Comparison of ENCODE assay signal across 9 cellular contexts in the genomic region with DNA sequence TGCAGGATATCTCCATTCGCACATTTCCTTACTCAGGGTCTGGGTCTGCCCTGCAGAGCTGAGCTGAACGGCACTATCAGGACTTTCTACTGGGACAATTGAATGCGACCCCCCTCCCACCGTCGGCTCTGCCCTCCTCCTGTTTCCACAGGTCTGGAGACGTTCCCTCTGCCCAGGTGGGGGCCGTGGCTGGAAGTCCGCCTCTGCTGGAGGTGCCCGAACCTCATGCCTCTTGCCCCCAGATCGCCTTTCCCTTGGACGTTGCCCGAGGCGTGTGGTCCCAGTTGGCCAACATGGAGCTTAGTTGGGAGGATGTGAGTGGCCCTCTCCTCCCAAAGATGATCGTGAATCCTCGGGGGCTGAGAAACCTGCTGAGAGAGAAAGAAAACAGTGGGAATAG. TPM values are rescaled to one million over a fixed set of nuclear protein-coding genes. Genes with fewer than 3 reads are reported as not detected.
A peak's percentile ranks its signal among the peaks of the same experiment; 100 is the strongest.
DNase-seq lines count a peak whose midpoint lies in the region; ATAC-seq, FAIRE-seq and TF ChIP-seq lines count a peak whose summit lies in the region.
"Had no signal": no experiment of that assay in that cellular context is flagged by ENCODE, and none has a peak within 500 bp of the region (broad histone marks: within the 10 kb centered on the region; RNA-seq: fewer than 3 reads in every experiment).

No MANE protein-coding gene starts in this region.

- no peak for FAIRE-seq in small intestine (lab: Jason Lieb, UNC)

- ATAC-seq in GM23338 (peak; percentile 16), natural killer cell (peak in 1 of 3 donors; percentile 12)

- H3K36me3 ChIP-seq in GM23338 (ENCODE audit: insufficient read depth) (no peaks in the 10 kb centered on the region), ascending aorta (no peaks in the 10 kb centered on the region), small intestine (ENCODE audit: control insufficient read depth in 2 of 2, insufficient read depth in 2 of 2, low read length in 2 of 2) (no peaks in the 10 kb centered on the region)

- H3K27ac ChIP-seq in GM23338 (ENCODE audit: low read depth), result no peak overlapping the region
- no peak overlapping the region for H3K27ac ChIP-seq in ascending aorta
- H3K27ac ChIP-seq in small intestine (ENCODE audit: low read depth in 1 of 2, low read length in 1 of 2), result no peak overlapping the region

- H2AFZ ChIP-seq in GM23338, result no peak overlapping the region

- H3K27me3 ChIP-seq in GM23338 (ENCODE audit: insufficient read depth) (no peaks in the 10 kb centered on the region), ascending aorta (no peaks in the 10 kb centered on the region), small intestine (ENCODE audit: control insufficient read depth in 2 of 2, insufficient read depth in 2 of 2, low read length in 2 of 2) (no peaks in the 10 kb centered on the region)

- DNase-seq in CD14-positive monocyte (ENCODE audit: low spot score) (no peak), GM23338 (ENCODE audit: low spot score) (no peak), ascending aorta (ENCODE audit: low spot score in 2 of 2) (no peak), natural killer cell (no peak), dermis blood vessel endothelial cell (no peak), small intestine (no peak), DMS114 treated with DMSO at 0.1 percent for 48 hours (lab: John Stamatoyannopoulos, UW; ENCODE audit: unreplicated experiment) (no peak), NCI-H748 (lab: John Stamatoyannopoulos, UW; ENCODE audit: unreplicated experiment) (no peak)
- DNase-seq: GOT3 had no signal

- TF ChIP-seq CTCF in CD14-positive monocyte (IDR thresholded peaks at IDR 0.05) (no peak), GM23338 (conservative IDR thresholded peaks at IDR 0.05; ENCODE audit: low read depth in 2 of 2) (no peak), ascending aorta (IDR thresholded peaks at IDR 0.05) (no peak), natural killer cell (IDR thresholded peaks at IDR 0.05) (no peak)

- H3K4me1 Mint-ChIP-seq in CD14-positive monocyte (peaks cover 37% of the 10 kb centered on the region), GM23338 (peaks cover 14% of the 10 kb centered on the region), natural killer cell (peaks cover 15 to 26% of the 10 kb centered on the region in 2 donors)

- H3K36me3 Mint-ChIP-seq in CD14-positive monocyte (peaks cover 4 to 11% of the 10 kb centered on the region in 2 donors), GM23338 (ENCODE audit: low read depth) (peaks cover 18% of the 10 kb centered on the region), natural killer cell (peaks cover 6% of the 10 kb centered on the region)

- H3K4me3 ChIP-seq in GM23338 (no peak overlapping the region), ascending aorta (peak overlapping the region; percentile 36 to 45), small intestine (ENCODE audit: low read depth in 1 of 2, low read length in 2 of 2) (no peak overlapping the region)

- H3K9me3 ChIP-seq in ascending aorta, result peaks cover 0 to 6% of the 10 kb centered on the region in 2 donors
- peaks cover 2% of the 10 kb centered on the region for H3K9me3 ChIP-seq in small intestine (ENCODE audit: control insufficient read depth, low read depth)

- H3K9me2 ChIP-seq in GM23338 (ENCODE audit: insufficient read depth), result no peaks in the 10 kb centered on the region

- H3K4me1 ChIP-seq in GM23338 (ENCODE audit: insufficient read depth), result peaks cover 3% of the 10 kb centered on the region; the same call in 1 of the 2 replicates
- H3K4me1 ChIP-seq in ascending aorta, result peaks cover 4 to 10% of the 10 kb centered on the region in 2 donors
- peaks cover 0 to 3% of the 10 kb centered on the region in 2 donors for H3K4me1 ChIP-seq in small intestine (ENCODE audit: control insufficient read depth in 2 of 2, insufficient read depth in 1 of 2, low read depth in 1 of 2, low read length in 1 of 2)

- peaks cover 20 to 53% (median 36%) of the 10 kb centered on the region in 3 donors for H3K27me3 Mint-ChIP-seq in CD14-positive monocyte (ENCODE audit: low read depth in 3 of 3)
- H3K27me3 Mint-ChIP-seq in GM23338 (ENCODE audit: insufficient read depth, low read depth, poor library complexity), result peaks cover 18% of the 10 kb centered on the region
- peaks cover 8 to 23% of the 10 kb centered on the region in 2 donors for H3K27me3 Mint-ChIP-seq in natural killer cell (ENCODE audit: low read depth in 2 of 2)

- no peak overlapping the region for H3K4me2 ChIP-seq in GM23338

- peaks cover 11 to 31% (median 26%) of the 10 kb centered on the region in 7 donors for H3K9me3 Mint-ChIP-seq in CD14-positive monocyte
- peaks cover 34% of the 10 kb centered on the region for H3K9me3 Mint-ChIP-seq in GM23338
- H3K9me3 Mint-ChIP-seq in natural killer cell, result peaks cover 2 to 7% of the 10 kb centered on the region in 2 donors

- H3K27ac Mint-ChIP-seq in CD14-positive monocyte, result peak overlapping the region in 3 of 7 donors; percentile 26 to 41 (median 28)
- no peak overlapping the region for H3K27ac Mint-ChIP-seq in GM23338
- H3K27ac Mint-ChIP-seq in natural killer cell, result peak overlapping the region in 1 of 2 donors; percentile 74

- no peaks in the 10 kb centered on the region for H4K20me1 ChIP-seq in GM23338 (replicated peaks; ENCODE audit: insufficient read depth)

- H3K79me2 ChIP-seq in GM23338 (replicated peaks; ENCODE audit: insufficient read depth), result no peaks in the 10 kb centered on the region

- WGBS in small intestine, 3 donors, result 28 to 42% (median 34%) methylated on average over 15 of the region's 15 CpGs

- H3K4me3 Mint-ChIP-seq in CD14-positive monocyte, result peak overlapping the region; percentile 71 to 95
- H3K4me3 Mint-ChIP-seq in GM23338, result no peak overlapping the region
- H3K4me3 Mint-ChIP-seq in natural killer cell, result peak overlapping the region; percentile 88

- 0 out of 2 replicates have a peak, but pooled peaks cover 3% of the 10 kb centered on the region for H3F3A ChIP-seq in GM23338 (replicated peaks; ENCODE audit: low read depth)

- intact Hi-C loops in CD14-positive monocyte (cut with micrococcal nuclease), result no loop called here
- intact Hi-C loops in ascending aorta (cut with DNase I), result no loop called here
- intact Hi-C loops in natural killer cell (cut with micrococcal nuclease), result no loop called here

TF ChIP-seq in GM23338, 12 proteins besides CTCF, POLR2A, EP300 and RAD21 (continues in another document):
- TF ChIP-seq ZNF114 (CRISPR knock-in tag; IDR thresholded peaks at IDR 0.05) (no peak), JUNB (IDR thresholded peaks at IDR 0.05; ENCODE audit: unreplicated experiment) (no peak), ETS1 (IDR thresholded peaks at IDR 0.05) (no peak), CREB1 (CRISPR knock-in tag; IDR thresholded peaks at IDR 0.05; ENCODE audit: low read depth) (no peak), EZH2 (IDR thresholded peaks at IDR 0.05; ENCODE audit: low read depth, unreplicated experiment) (no peak), ZNF331 (CRISPR knock-in tag; IDR thresholded peaks at IDR 0.05; ENCODE audit: low read depth) (no peak), NANOG (IDR thresholded peaks at IDR 0.05; ENCODE audit: borderline replicate concordance) (no peak)

RNA-seq across cellular contexts. Expression of gene KLC1, which starts 21.2 kb away (rescaled TPM):
- polyA plus RNA-seq in CD14-positive monocyte (10 to 100 TPM; 41.5 to 46.6 TPM), GM23338 (2016; fragmentation: Nextera tagmentation; extraction: Ambion mirVana) (159 and 165 TPM in 2 replicates), small intestine (10 to 100 TPM; 45.9 to 68.2 (median 66.6) TPM)
- total RNA-seq in GM23338 (2014; rRNA removed; shearing (Covaris generic)), result 250 and 308 TPM in 2 replicates
- total RNA-seq in ascending aorta (302 TPM), natural killer cell (100 to 1,000 TPM; 144 to 200 (median 178) TPM), dermis blood vessel endothelial cell (205 and 277 TPM in 2 replicates)

RNA-seq across cellular contexts. Expression of gene COA8, which starts 45.1 kb away (rescaled TPM):
- 10 to 100 TPM; 52.3 to 58.1 TPM for polyA plus RNA-seq in CD14-positive monocyte
- total RNA-seq in GM23338 (2014; rRNA removed; shearing (Covaris generic)), result 61.3 and 82.6 TPM in 2 replicates
- polyA plus RNA-seq in GM23338 (2016; fragmentation: Nextera tagmentation; extraction: Ambion mirVana), result 129 and 130 TPM in 2 replicates
- total RNA-seq in ascending aorta, result 37.7 TPM
- 10 to 100 TPM; 22.2 to 32.0 (median 24.9) TPM for total RNA-seq in natural killer cell
- 24.7 and 26.5 TPM in 2 replicates for total RNA-seq in dermis blood vessel endothelial cell
- polyA plus RNA-seq in small intestine, result 10 to 100 TPM; 33.0 to 68.7 (median 56.5) TPM

RNA-seq across cellular contexts. Expression of gene BAG5, which starts 45.4 kb away (rescaled TPM):
- polyA plus RNA-seq in CD14-positive monocyte, result 10 to 100 TPM; 30.1 to 33.1 TPM
- total RNA-seq in GM23338 (2014; rRNA removed; shearing (Covaris generic)), result 25.4 and 29.2 TPM in 2 replicates
- 16.4 and 21.1 TPM in 2 replicates for polyA plus RNA-seq in GM23338 (2016; fragmentation: Nextera tagmentation; extraction: Ambion mirVana)
- 7.1 TPM for total RNA-seq in ascending aorta
- 10 to 100 TPM; 36.1 to 48.0 (median 47.0) TPM for total RNA-seq in natural killer cell
- total RNA-seq in dermis blood vessel endothelial cell, result 34.8 and 35.4 TPM in 2 replicates
- polyA plus RNA-seq in small intestine, result 10 to 100 TPM in 2 of 3 donors, 1 to 10 TPM in 1; 8.5 to 14.2 (median 11.1) TPM

Comparison
In these comparisons a context has a peak if more than half of its experiments do, and no peak if none do; other contexts are left out.
1. H3K4me3 ChIP-seq: peak in ascending aorta (2 of 2); none in GM23338 (single experiment) and small intestine (0 of 2).